ENCODE assay signal across 1 cellular context in the genomic region with DNA sequence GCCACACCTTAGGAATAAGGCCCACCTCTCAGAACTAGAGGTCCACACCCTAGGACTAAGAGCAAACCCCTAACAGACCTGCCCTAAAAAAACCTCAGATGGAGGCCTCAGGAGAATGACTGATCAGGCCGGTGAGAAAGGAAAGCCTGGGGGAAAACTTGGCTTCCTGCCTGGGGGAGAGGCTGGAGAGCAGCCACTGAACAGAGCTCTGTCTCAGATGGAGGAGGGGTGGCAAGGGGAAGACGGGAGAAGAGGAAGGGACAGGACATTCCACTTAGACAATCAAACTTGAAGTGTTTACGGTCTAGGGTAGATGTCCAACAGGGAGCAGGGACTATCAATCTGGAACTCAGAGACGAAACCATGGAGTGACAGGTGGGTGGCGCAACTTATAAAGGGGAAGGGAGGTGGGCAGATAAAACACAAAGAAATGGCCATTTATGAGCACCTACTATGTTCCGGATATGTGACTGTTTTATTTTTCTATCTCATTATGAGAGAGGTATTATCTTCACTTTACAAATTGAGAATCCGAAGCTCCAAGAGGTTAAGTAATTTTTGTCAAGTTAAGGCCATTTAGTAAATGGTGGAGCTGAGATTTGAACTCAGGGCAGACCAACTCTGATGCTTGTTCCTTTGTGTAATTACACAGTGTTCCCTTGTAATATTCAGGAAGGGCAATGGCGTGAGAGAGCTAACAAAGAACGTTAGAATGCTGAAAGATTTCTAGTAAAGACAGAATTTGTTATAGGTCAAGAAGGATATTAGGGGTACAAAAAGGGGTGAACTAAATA.
TF ChIP-seq lines count a peak whose summit lies in the region.

No MANE protein-coding gene starts in this region.

TF ChIP-seq in HepG2, 621 proteins besides CTCF, POLR2A, EP300 and RAD21 (continued from another document):
- no peak for TF ChIP-seq ZNF704 (CRISPR knock-in tag; IDR thresholded peaks at IDR 0.05; ENCODE audit: borderline replicate concordance)
